Comparison of ENCODE assay signal across 1 cellular context in genomic region chr17:82273327-82274133, GRCh38.
A peak's percentile ranks its signal among the peaks of the same experiment; 100 is the strongest.
TF ChIP-seq lines count a peak whose summit lies in the region.

CSNK1D (minus strand) TSS chr17:82273700; CDS start chr17:82273381, 319 bp downstream.

TF ChIP-seq in HepG2, 621 proteins besides CTCF, POLR2A, EP300 and RAD21 (continued from another document and continues in another):
- TF ChIP-seq, protein P1, sequence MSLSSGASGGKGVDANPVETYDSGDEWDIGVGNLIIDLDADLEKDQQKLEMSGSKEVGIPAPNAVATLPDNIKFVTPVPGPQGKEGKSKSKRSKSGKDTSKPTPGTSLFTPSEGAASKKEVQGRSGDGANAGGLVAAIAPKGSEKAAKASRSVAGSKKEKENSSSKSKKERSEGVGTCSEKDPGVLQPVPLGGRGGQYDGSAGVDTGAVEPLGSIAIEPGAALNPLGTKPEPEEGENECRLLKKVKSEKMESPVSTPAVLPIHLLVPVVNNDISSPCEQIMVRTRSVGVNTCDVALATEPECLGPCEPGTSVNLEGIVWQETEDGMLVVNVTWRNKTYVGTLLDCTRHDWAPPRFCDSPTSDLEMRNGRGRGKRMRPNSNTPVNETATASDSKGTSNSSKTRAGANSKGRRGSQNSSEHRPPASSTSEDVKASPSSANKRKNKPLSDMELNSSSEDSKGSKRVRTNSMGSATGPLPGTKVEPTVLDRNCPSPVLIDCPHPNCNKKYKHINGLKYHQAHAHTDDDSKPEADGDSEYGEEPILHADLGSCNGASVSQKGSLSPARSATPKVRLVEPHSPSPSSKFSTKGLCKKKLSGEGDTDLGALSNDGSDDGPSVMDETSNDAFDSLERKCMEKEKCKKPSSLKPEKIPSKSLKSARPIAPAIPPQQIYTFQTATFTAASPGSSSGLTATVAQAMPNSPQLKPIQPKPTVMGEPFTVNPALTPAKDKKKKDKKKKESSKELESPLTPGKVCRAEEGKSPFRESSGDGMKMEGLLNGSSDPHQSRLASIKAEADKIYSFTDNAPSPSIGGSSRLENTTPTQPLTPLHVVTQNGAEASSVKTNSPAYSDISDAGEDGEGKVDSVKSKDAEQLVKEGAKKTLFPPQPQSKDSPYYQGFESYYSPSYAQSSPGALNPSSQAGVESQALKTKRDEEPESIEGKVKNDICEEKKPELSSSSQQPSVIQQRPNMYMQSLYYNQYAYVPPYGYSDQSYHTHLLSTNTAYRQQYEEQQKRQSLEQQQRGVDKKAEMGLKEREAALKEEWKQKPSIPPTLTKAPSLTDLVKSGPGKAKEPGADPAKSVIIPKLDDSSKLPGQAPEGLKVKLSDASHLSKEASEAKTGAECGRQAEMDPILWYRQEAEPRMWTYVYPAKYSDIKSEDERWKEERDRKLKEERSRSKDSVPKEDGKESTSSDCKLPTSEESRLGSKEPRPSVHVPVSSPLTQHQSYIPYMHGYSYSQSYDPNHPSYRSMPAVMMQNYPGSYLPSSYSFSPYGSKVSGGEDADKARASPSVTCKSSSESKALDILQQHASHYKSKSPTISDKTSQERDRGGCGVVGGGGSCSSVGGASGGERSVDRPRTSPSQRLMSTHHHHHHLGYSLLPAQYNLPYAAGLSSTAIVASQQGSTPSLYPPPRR (CRISPR knock-in tag; IDR thresholded peaks at IDR 0.05; ENCODE audit: borderline replicate concordance), result peak; percentile 62; the same call in 1 of the 2 replicates
- TF ChIP-seq THAP9 (CRISPR knock-in tag; IDR thresholded peaks at IDR 0.05; ENCODE audit: borderline replicate concordance) (no peak), FOXC1 (CRISPR knock-in tag; IDR thresholded peaks at IDR 0.05; ENCODE audit: borderline replicate concordance) (peak; percentile 96), ELK4 (CRISPR knock-in tag; IDR thresholded peaks at IDR 0.05; ENCODE audit: borderline replicate concordance) (no peak), CBX1 (IDR thresholded peaks at IDR 0.05; ENCODE audit: low read depth) (peak; percentile 63), NFE2 (CRISPR knock-in tag; IDR thresholded peaks at IDR 0.05) (0 out of 2 replicates have a peak, but pooled peaks have one; percentile 11), TBX3 (IDR thresholded peaks at IDR 0.05; ENCODE audit: borderline replicate concordance) (no peak), SRF (IDR thresholded peaks at IDR 0.05; ENCODE audit: low read depth, low read length) (no peak), ZNF782 (CRISPR knock-in tag; IDR thresholded peaks at IDR 0.05; ENCODE audit: borderline replicate concordance) (peak; percentile 83; the same call in 1 of the 2 replicates), DZIP1 (CRISPR knock-in tag; IDR thresholded peaks at IDR 0.05) (no peak), ZNF850 (CRISPR knock-in tag; conservative IDR thresholded peaks at IDR 0.05) (0 out of 2 replicates have a peak, but pooled peaks have one; percentile 59), HIVEP1 (CRISPR knock-in tag; IDR thresholded peaks at IDR 0.05) (peak; percentile 42; the same call in 1 of the 2 replicates), ZSCAN30 (CRISPR knock-in tag; IDR thresholded peaks at IDR 0.05) (no peak), KDM3A (CRISPR knock-in tag; IDR thresholded peaks at IDR 0.05; ENCODE audit: low read depth) (peak; percentile 90; the same call in 1 of the 2 replicates), NCOA1 (CRISPR knock-in tag; IDR thresholded peaks at IDR 0.05) (peak; percentile 90), JUN (CRISPR knock-in tag; IDR thresholded peaks at IDR 0.05) (peak; percentile 83), DMAP1 (CRISPR knock-in tag; IDR thresholded peaks at IDR 0.05) (peak; percentile 97), GLMP (CRISPR knock-in tag; IDR thresholded peaks at IDR 0.05; ENCODE audit: borderline replicate concordance) (no peak), ZFP36L1 (CRISPR knock-in tag; IDR thresholded peaks at IDR 0.05) (peak; percentile 91), ZBTB7B (CRISPR knock-in tag; IDR thresholded peaks at IDR 0.05) (peak; percentile 75; the same call in 1 of the 2 replicates), POLR2AphosphoS2 (IDR thresholded peaks at IDR 0.05; ENCODE audit: low read depth, low read length) (0 out of 2 replicates have a peak, but pooled peaks have one; percentile 47), E2F5 (CRISPR knock-in tag; conservative IDR thresholded peaks at IDR 0.05) (no peak), HMGXB3 (CRISPR knock-in tag; IDR thresholded peaks at IDR 0.05; ENCODE audit: borderline replicate concordance) (peak; percentile 63), ATF3 (CRISPR knock-in tag; IDR thresholded peaks at IDR 0.05) (peak; percentile 68), ELF1 (CRISPR knock-in tag; IDR thresholded peaks at IDR 0.05) (peak; percentile 62)
- TF ChIP-seq, protein P2, sequence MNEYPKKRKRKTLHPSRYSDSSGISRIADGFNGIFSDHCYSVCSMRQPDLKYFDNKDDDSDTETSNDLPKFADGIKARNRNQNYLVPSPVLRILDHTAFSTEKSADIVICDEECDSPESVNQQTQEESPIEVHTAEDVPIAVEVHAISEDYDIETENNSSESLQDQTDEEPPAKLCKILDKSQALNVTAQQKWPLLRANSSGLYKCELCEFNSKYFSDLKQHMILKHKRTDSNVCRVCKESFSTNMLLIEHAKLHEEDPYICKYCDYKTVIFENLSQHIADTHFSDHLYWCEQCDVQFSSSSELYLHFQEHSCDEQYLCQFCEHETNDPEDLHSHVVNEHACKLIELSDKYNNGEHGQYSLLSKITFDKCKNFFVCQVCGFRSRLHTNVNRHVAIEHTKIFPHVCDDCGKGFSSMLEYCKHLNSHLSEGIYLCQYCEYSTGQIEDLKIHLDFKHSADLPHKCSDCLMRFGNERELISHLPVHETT (CRISPR knock-in tag; conservative IDR thresholded peaks at IDR 0.05), result peak; percentile 82
- TF ChIP-seq, protein P3, sequence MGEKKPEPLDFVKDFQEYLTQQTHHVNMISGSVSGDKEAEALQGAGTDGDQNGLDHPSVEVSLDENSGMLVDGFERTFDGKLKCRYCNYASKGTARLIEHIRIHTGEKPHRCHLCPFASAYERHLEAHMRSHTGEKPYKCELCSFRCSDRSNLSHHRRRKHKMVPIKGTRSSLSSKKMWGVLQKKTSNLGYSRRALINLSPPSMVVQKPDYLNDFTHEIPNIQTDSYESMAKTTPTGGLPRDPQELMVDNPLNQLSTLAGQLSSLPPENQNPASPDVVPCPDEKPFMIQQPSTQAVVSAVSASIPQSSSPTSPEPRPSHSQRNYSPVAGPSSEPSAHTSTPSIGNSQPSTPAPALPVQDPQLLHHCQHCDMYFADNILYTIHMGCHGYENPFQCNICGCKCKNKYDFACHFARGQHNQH (CRISPR knock-in tag; IDR thresholded peaks at IDR 0.05), result peak; percentile 92
- TF ChIP-seq, protein P4, sequence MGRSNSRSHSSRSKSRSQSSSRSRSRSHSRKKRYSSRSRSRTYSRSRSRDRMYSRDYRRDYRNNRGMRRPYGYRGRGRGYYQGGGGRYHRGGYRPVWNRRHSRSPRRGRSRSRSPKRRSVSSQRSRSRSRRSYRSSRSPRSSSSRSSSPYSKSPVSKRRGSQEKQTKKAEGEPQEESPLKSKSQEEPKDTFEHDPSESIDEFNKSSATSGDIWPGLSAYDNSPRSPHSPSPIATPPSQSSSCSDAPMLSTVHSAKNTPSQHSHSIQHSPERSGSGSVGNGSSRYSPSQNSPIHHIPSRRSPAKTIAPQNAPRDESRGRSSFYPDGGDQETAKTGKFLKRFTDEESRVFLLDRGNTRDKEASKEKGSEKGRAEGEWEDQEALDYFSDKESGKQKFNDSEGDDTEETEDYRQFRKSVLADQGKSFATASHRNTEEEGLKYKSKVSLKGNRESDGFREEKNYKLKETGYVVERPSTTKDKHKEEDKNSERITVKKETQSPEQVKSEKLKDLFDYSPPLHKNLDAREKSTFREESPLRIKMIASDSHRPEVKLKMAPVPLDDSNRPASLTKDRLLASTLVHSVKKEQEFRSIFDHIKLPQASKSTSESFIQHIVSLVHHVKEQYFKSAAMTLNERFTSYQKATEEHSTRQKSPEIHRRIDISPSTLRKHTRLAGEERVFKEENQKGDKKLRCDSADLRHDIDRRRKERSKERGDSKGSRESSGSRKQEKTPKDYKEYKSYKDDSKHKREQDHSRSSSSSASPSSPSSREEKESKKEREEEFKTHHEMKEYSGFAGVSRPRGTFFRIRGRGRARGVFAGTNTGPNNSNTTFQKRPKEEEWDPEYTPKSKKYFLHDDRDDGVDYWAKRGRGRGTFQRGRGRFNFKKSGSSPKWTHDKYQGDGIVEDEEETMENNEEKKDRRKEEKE (IDR thresholded peaks at IDR 0.05), result no peak
